ENCODE assay signal across 22 cellular contexts in genomic region chr6:129369737-129370136, GRCh38.
A peak's percentile ranks its signal among the peaks of the same experiment; 100 is the strongest.
DNase-seq lines count a peak whose midpoint lies in the region; TF ChIP-seq lines count a peak whose summit lies in the region.
"Had no signal": no experiment of that assay in that cellular context is flagged by ENCODE, and none has a peak within 500 bp of the region (broad histone marks: within the 10 kb centered on the region; RNA-seq: fewer than 3 reads in every experiment).

No MANE protein-coding gene starts in this region.

- H3K4me3 Mint-ChIP-seq in MCF 10A (ENCODE audit: unreplicated experiment) (no peak overlapping the region), immature natural killer cell (peak overlapping the region; percentile 34 to 72 (median 62))
- H3K4me3 Mint-ChIP-seq: activated CD8-positive, alpha-beta T cell treated with anti-CD3 and anti-CD28 coated beads, Interleukin-2, amount 10 ng/mL, durations not matched to agents 7 days and 5 days; B cell; memory B cell; naive B cell; type B pancreatic cell had no signal

- in situ Hi-C loops in mammary epithelial cell (cut with MboI; ENCODE audit: low sequenced_read_pairs in 2 of 2): no loop called here

- H3K4me3 ChIP-seq in mammary epithelial cell (replicated peaks in 1 of 3; ENCODE audit: insufficient read depth in 1 of 3, low read depth in 2 of 3, low read length in 3 of 3) (no peak overlapping the region), coronary artery (peak overlapping the region; percentile 10), smooth muscle cell (no peak overlapping the region), lower leg skin (ENCODE audit: low read depth, poor library complexity, severe bottlenecking) (no peak overlapping the region), A673 (ENCODE audit: low read depth, low read length, poor library complexity, severe bottlenecking) (no peak overlapping the region)
- H3K4me3 ChIP-seq: A549, body of pancreas, SJSA1 had no signal

- H3K36me3 Mint-ChIP-seq in MCF 10A (ENCODE audit: insufficient read depth, unreplicated experiment) (no peaks in the 10 kb centered on the region), immature natural killer cell (no peaks in the 10 kb centered on the region)
- H3K36me3 Mint-ChIP-seq: CD8-positive, alpha-beta memory T cell; memory B cell; naive B cell; type B pancreatic cell had no signal

- H3K79me2 ChIP-seq in mammary epithelial cell (ENCODE audit: insufficient read depth, low read length): no peaks in the 10 kb centered on the region
- no peaks in the 10 kb centered on the region for H3K79me2 ChIP-seq in smooth muscle cell (ENCODE audit: low read depth)

- H3K9me3 Mint-ChIP-seq in MCF 10A (ENCODE audit: unreplicated experiment) (no peaks in the 10 kb centered on the region), immature natural killer cell (no peaks in the 10 kb centered on the region)
- H3K9me3 Mint-ChIP-seq: CD8-positive, alpha-beta memory T cell; memory B cell; naive B cell; type B pancreatic cell had no signal

- H4K20me1 ChIP-seq in mammary epithelial cell (ENCODE audit: insufficient read depth, low read length): no peaks in the 10 kb centered on the region
- no peaks in the 10 kb centered on the region for H4K20me1 ChIP-seq in smooth muscle cell (ENCODE audit: low read depth)

- 83% methylated on average over 5 of the region's 5 CpGs for WGBS in mammary epithelial cell (ENCODE audit: low coverage, missing lambda C conversion rate)
- WGBS in smooth muscle cell (ENCODE audit: low lambda C conversion rate): 62% methylated on average over 5 of the region's 5 CpGs
- whole genome bisulfite sequencing in lower leg skin, 2 donors: 72 to 82% methylated on average over 5 of the region's 5 CpGs

- H3K27ac ChIP-seq in mammary epithelial cell (ENCODE audit: insufficient read depth, low read depth, low read length) (no peak overlapping the region), coronary artery (peak overlapping the region in 1 of 2 donors; percentile 19), smooth muscle cell (ENCODE audit: low read depth) (no peak overlapping the region), RWPE1 (no peak overlapping the region), A673 (ENCODE audit: low read depth, low read length, poor library complexity, severe bottlenecking) (no peak overlapping the region)
- H3K27ac ChIP-seq: A549, body of pancreas, SJSA1, spleen had no signal

- DNase-seq in mammary epithelial cell: no peak
- no peak for DNase-seq in MCF 10A (ENCODE audit: unreplicated experiment)
- DNase-seq in coronary artery (ENCODE audit: low spot score): no peak
- DNase-seq in immature natural killer cell: no peak
- no peak for DNase-seq in smooth muscle cell (lab: John Stamatoyannopoulos, UW; ENCODE audit: unreplicated experiment)
- DNase-seq in RWPE1 (ENCODE audit: low spot score): no peak
- DNase-seq in lower leg skin (ENCODE audit: low spot score in 2 of 2): no peak
- DNase-seq in A673 (ENCODE audit: low spot score): no peak
- DNase-seq: activated CD4-positive, alpha-beta T cell treated with anti-CD3 and anti-CD28 coated beads for 1 hour; cerebellar nuclear complex; GOT3; naive B cell; NCI-H1092; spleen had no signal

- no peak overlapping the region for H3K9ac ChIP-seq in mammary epithelial cell (ENCODE audit: insufficient read depth, low read length)
- no peak overlapping the region for H3K9ac ChIP-seq in smooth muscle cell (ENCODE audit: low read depth)

- TF ChIP-seq CTCF in mammary epithelial cell (conservative IDR thresholded peaks at IDR 0.05 in 1 of 2, IDR thresholded peaks at IDR 0.05 in 1 of 2; ENCODE audit: extremely low read depth in 1 of 2, insufficient read depth in 1 of 2, low read depth in 1 of 2, low read length in 2 of 2) (no peak), MCF 10A (IDR thresholded peaks at IDR 0.05; ENCODE audit: unreplicated experiment) (no peak), coronary artery (IDR thresholded peaks at IDR 0.05) (no peak), smooth muscle cell (IDR thresholded peaks at IDR 0.05; ENCODE audit: borderline replicate concordance, insufficient read depth, poor library complexity, severe bottlenecking) (no peak), RWPE1 (conservative IDR thresholded peaks at IDR 0.05; ENCODE audit: low read depth) (no peak), lower leg skin (IDR thresholded peaks at IDR 0.05) (no peak), A673 (conservative IDR thresholded peaks at IDR 0.05; ENCODE audit: low read depth, low read length) (no peak)

- no peaks in the 10 kb centered on the region for H3F3A ChIP-seq in smooth muscle cell (ENCODE audit: low read depth)

- H3K27me3 Mint-ChIP-seq in MCF 10A (ENCODE audit: insufficient read depth, unreplicated experiment) (no peaks in the 10 kb centered on the region), immature natural killer cell (ENCODE audit: low read depth in 3 of 3) (no peaks in the 10 kb centered on the region)

- intact Hi-C loops in mammary epithelial cell (cut with micrococcal nuclease) (loop anchor here (1.0 to 10.0 kb wide), 6 partner anchors 129 to 1632 kb away; no protein-coding TSS in a partner anchor), MCF 10A (cut with micrococcal nuclease) (loop anchor here (1.0 to 10.0 kb wide), 5 partner anchors 117 to 1515 kb away; no protein-coding TSS in a partner anchor), lower leg skin (cut with DNase I; ENCODE audit: low total_unique reads) (no loop called here), A673 (cut with micrococcal nuclease; ENCODE audit: unreplicated experiment) (loop anchor here (5.0 to 10.0 kb wide), 5 partner anchors 107 to 1515 kb away; no protein-coding TSS in a partner anchor)

- H3K27ac Mint-ChIP-seq in MCF 10A (ENCODE audit: low read depth, unreplicated experiment) (no peak overlapping the region), immature natural killer cell (peak overlapping the region in 2 of 6 donors; percentile 16 to 41)
- H3K27ac Mint-ChIP-seq: activated CD8-positive, alpha-beta T cell treated with anti-CD3 and anti-CD28 coated beads, Interleukin-2, amount 10 ng/mL, durations not matched to agents 7 days and 5 days; B cell; memory B cell; naive B cell; type B pancreatic cell had no signal

- no peaks in the 10 kb centered on the region for H3K36me3 ChIP-seq in mammary epithelial cell (ENCODE audit: insufficient read depth, low read length)
- no peaks in the 10 kb centered on the region for H3K36me3 ChIP-seq in smooth muscle cell (ENCODE audit: low read depth)
- no peaks in the 10 kb centered on the region for H3K36me3 ChIP-seq in A673 (ENCODE audit: insufficient read depth, low read length, poor library complexity, severe bottlenecking)
- H3K36me3 ChIP-seq: SJSA1, spleen had no signal

- H3K27me3 ChIP-seq in mammary epithelial cell (ENCODE audit: insufficient read depth, low read length): no peaks in the 10 kb centered on the region
- H3K27me3 ChIP-seq in smooth muscle cell (ENCODE audit: low read depth): no peaks in the 10 kb centered on the region
- no peaks in the 10 kb centered on the region for H3K27me3 ChIP-seq in A673 (replicated peaks; ENCODE audit: insufficient read depth, low read depth, low read length, poor library complexity)
- H3K27me3 ChIP-seq: body of pancreas, SJSA1, spleen had no signal

- H3K4me1 ChIP-seq in mammary epithelial cell (ENCODE audit: insufficient read depth, low read length) (no peaks in the 10 kb centered on the region), smooth muscle cell (ENCODE audit: low read depth) (peaks cover 4% of the 10 kb centered on the region), A673 (ENCODE audit: insufficient read depth, low read length, poor library complexity, severe bottlenecking) (peaks cover 6% of the 10 kb centered on the region)
- H3K4me1 ChIP-seq: A549 had no signal

- TF ChIP-seq POLR2A in lower leg skin (IDR thresholded peaks at IDR 0.05): no peak

- no peak overlapping the region for H3K4me2 ChIP-seq in mammary epithelial cell (ENCODE audit: insufficient read depth, low read depth, low read length)
- peak overlapping the region; percentile 83 for H3K4me2 ChIP-seq in smooth muscle cell

- no TSS peak for BruUV-seq in mammary epithelial cell (replicated peaks; lab: Mats Ljungman, UMichigan)
- BruUV-seq in MCF 10A (replicated peaks; lab: Mats Ljungman, UMichigan): no TSS peak
- BruUV-seq in A673 (replicated peaks; lab: Mats Ljungman, UMichigan): no TSS peak

- H3K9me3 ChIP-seq in mammary epithelial cell (replicated peaks; ENCODE audit: insufficient read depth, low read length) (no peaks in the 10 kb centered on the region), smooth muscle cell (replicated peaks; ENCODE audit: low read depth) (no peaks in the 10 kb centered on the region), A673 (ENCODE audit: low read depth, low read length, poor library complexity, severe bottlenecking) (no peaks in the 10 kb centered on the region)
- H3K9me3 ChIP-seq: A549, body of pancreas, SJSA1, spleen had no signal

- dilution Hi-C loops in mammary epithelial cell (cut with HindIII; ENCODE audit: low sequenced_read_pairs): no loop called here

- H3K4me1 Mint-ChIP-seq in MCF 10A (ENCODE audit: insufficient read depth, unreplicated experiment) (no peaks in the 10 kb centered on the region), immature natural killer cell (peaks cover 53 to 57% of the 10 kb centered on the region in 2 donors)
- H3K4me1 Mint-ChIP-seq: B cell, memory B cell, naive B cell had no signal

- CTCF ChIA-PET in mammary epithelial cell (lab: Charles Lee; ENCODE audit: low non-redundant PET): no interaction called here
- CTCF ChIA-PET in MCF 10A (lab: Yijun Ruan, JAX): interaction anchor here (0.6 to 1.6 kb wide), 7 partner anchors 16 to 647 kb away, joined by 3 to 7 read pairs (median 4); no protein-coding TSS in a partner anchor
- CTCF ChIA-PET in RWPE1 (lab: Yijun Ruan, JAX): interaction anchor here (1.3 to 1.4 kb wide), 2 partner anchors 48 to 1514 kb away, joined by 3 read pairs; no protein-coding TSS in a partner anchor
- CTCF ChIA-PET in A673 (lab: Charles Lee): interaction anchor here (1.3 kb wide), 1 partner anchor 563 kb away, joined by 3 read pairs; no protein-coding TSS in a partner anchor

- peak overlapping the region; percentile 17 for H2AFZ ChIP-seq in mammary epithelial cell (ENCODE audit: low read depth, low read length)
- no peak overlapping the region for H2AFZ ChIP-seq in smooth muscle cell (ENCODE audit: low read depth)

- POLR2A ChIA-PET in MCF 10A (lab: Yijun Ruan, JAX) (interaction anchor here (0.6 kb wide), 1 partner anchor 928 kb away, joined by 3 read pairs; no protein-coding TSS in a partner anchor), RWPE1 (lab: Yijun Ruan, JAX; ENCODE audit: low non-redundant PET) (no interaction called here), A673 (lab: Charles Lee; ENCODE audit: low non-redundant PET) (interaction anchor here (0.6 kb wide), 1 partner anchor 169 kb away, joined by 3 read pairs; no protein-coding TSS in a partner anchor)
